11 cellular contexts compared by ENCODE assay signal in genomic region chr1:207754942-207755689, GRCh38. TPM values are rescaled to one million over a fixed set of nuclear protein-coding genes. Genes with fewer than 3 reads are reported as not detected.
DNase-seq lines count a peak whose midpoint lies in the region; ATAC-seq and TF ChIP-seq lines count a peak whose summit lies in the region.
"Had no signal": no experiment of that assay in that cellular context is flagged by ENCODE, and none has a peak within 500 bp of the region (broad histone marks: within the 10 kb centered on the region; RNA-seq: fewer than 3 reads in every experiment).

No MANE protein-coding gene starts in this region.

- peak; percentile 77 for DNase-seq in SIG-M5 treated with dmso at 0.1 percent for 504 hours (lab: John Stamatoyannopoulos, UW; ENCODE audit: unreplicated experiment)
- DNase-seq in SIG-M5 (lab: John Stamatoyannopoulos, UW): no peak
- peak; percentile 17 for DNase-seq in NCI-H69 (lab: John Stamatoyannopoulos, UW)
- DNase-seq in central memory CD8-positive, alpha-beta T cell (ENCODE audit: low spot score in 2 of 2): no peak
- DNase-seq in prostate gland (ENCODE audit: low spot score): no peak
- DNase-seq in stimulated activated CD4-positive, alpha-beta T cell treated with anti-CD3 and anti-CD28 coated beads, Interleukin-4, amount 100 ng/mL, for 24 hours: no peak

- WGBS in prostate gland: 48% methylated on average over 7 of the region's 7 CpGs

- no peaks in the 10 kb centered on the region for H3K36me3 ChIP-seq in prostate gland

- H3K36me3 Mint-ChIP-seq in central memory CD8-positive, alpha-beta T cell (ENCODE audit: insufficient read depth): peaks cover 29% of the 10 kb centered on the region

- H3K27me3 Mint-ChIP-seq in central memory CD8-positive, alpha-beta T cell: no peaks in the 10 kb centered on the region
- H3K27me3 Mint-ChIP-seq: memory B cell had no signal

- no peaks in the 10 kb centered on the region for H3K9me3 Mint-ChIP-seq in central memory CD8-positive, alpha-beta T cell
- H3K9me3 Mint-ChIP-seq: memory B cell had no signal

- H3K4me1 ChIP-seq in prostate gland (replicated peaks): peaks cover 3% of the 10 kb centered on the region

- TF ChIP-seq CTCF in prostate gland (IDR thresholded peaks at IDR 0.05): no peak

- H3K4me3 Mint-ChIP-seq in central memory CD8-positive, alpha-beta T cell: no peak overlapping the region
- H3K4me3 Mint-ChIP-seq: memory B cell had no signal

- no peak for ATAC-seq in central memory CD8-positive, alpha-beta T cell (replicated peaks; ENCODE audit: extremely low read depth, poor library complexity, severe bottlenecking)
- ATAC-seq in HG03280 (IDR thresholded peaks at IDR 0.05; ENCODE audit: unreplicated experiment): no peak
- ATAC-seq in activated CD4-positive, CD25-positive, alpha-beta regulatory T cell treated with anti-CD3 and anti-CD28 coated beads, Interleukin-2, amount 50 U/mL, for 24 hours: no peak
- ATAC-seq: HCT116 had no signal

- peak overlapping the region; percentile 95 to 97 for H3K27ac ChIP-seq in prostate gland
- H3K27ac ChIP-seq: coronary artery had no signal

- no peak for TF ChIP-seq POLR2A in prostate gland (IDR thresholded peaks at IDR 0.05)

- peaks cover 56% of the 10 kb centered on the region for H3K4me1 Mint-ChIP-seq in central memory CD8-positive, alpha-beta T cell

- peak overlapping the region; percentile 7 for H3K27ac Mint-ChIP-seq in central memory CD8-positive, alpha-beta T cell (ENCODE audit: low read depth)

- peak overlapping the region in 1 of 2 donors; percentile 95 for H3K4me3 ChIP-seq in prostate gland
- H3K4me3 ChIP-seq: coronary artery had no signal

- intact Hi-C loops in prostate gland (cut with DNase I): loop anchor here (5.0 kb wide), 2 partner anchors 37 to 132 kb away; no protein-coding TSS in a partner anchor

- H3K27me3 ChIP-seq in prostate gland (replicated peaks; ENCODE audit: insufficient read depth): no peaks in the 10 kb centered on the region

- no peaks in the 10 kb centered on the region for H3K9me3 ChIP-seq in prostate gland

RNA-seq across cellular contexts. Expression of gene CD46, which starts 3.3 kb away (rescaled TPM):
- 100 to 1,000 TPM; 173 to 327 TPM for total RNA-seq in prostate gland

Comparison
In these comparisons a context has a peak if more than half of its experiments do, and no peak if none do; other contexts are left out.
1. DNase-seq: peak in SIG-M5 treated with dmso at 0.1 percent for 504 hours (single experiment) and NCI-H69 (single experiment); none in SIG-M5 (single experiment), central memory CD8-positive, alpha-beta T cell (0 of 2), prostate gland (single experiment) and stimulated activated CD4-positive, alpha-beta T cell treated with anti-CD3 and anti-CD28 coated beads, Interleukin-4, amount 100 ng/mL, for 24 hours (single experiment).